ENCODE assay signal across 8 cellular contexts in the genomic region with DNA sequence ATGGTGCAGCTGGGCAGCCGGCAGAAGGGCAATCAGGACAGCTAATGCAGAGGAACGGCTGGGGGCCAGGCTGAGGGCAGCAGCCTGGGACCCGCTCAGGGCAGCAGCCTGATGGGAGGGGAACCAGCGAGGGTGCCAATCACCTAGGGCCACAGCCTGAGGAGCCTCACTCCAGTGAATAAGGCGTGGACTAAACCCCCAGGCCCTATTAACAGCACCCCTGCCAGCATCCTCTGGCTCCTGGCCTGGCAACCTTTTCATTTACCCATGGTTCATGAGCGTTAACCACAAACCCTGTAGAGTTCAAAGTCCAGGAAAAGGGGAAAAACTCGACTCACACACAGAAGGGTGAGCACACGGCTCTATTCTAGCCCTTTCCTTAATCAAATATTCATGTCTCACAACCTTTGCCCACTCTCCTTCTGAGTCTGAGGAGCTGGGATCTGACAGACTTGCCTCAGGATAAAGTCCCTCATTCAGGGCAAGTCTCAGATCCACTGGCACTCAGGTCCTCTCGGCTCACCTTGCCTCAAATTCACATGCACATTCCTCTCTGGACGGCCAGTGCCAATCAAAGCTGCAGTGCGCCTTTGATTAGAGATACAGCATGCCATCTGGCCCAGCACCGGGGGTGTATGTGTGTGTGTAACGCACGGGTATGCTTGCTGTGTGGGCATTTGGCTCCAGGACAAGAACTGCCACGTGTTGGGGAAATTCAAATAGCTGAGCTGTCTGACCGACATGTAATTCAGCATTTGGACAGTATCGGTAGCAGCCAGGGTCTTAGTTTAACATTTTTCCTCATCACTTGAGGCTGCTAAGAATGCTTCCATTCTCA.
DNase-seq lines count a peak whose midpoint lies in the region; ATAC-seq, FAIRE-seq and TF ChIP-seq lines count a peak whose summit lies in the region.

No MANE protein-coding gene starts in this region.

- no peak for TF ChIP-seq CTCF in A549 (IDR thresholded peaks at IDR 0.05)
- no peak for TF ChIP-seq CTCF in chondrocyte (IDR thresholded peaks at IDR 0.05)
- TF ChIP-seq CTCF in lower leg skin (IDR thresholded peaks at IDR 0.05) = no peak

- H3K36me3 ChIP-seq in KOPT-K1 (ENCODE audit: insufficient read depth, low read length) = peaks cover 96% of the 10 kb centered on the region

- DNase-seq in A549 (ENCODE audit: low read depth in 1 of 2, low spot score in 1 of 2) (no peak), chondrocyte (ENCODE audit: low spot score) (no peak), NCI-H748 treated with DMSO at 0.1 percent for 48 hours (lab: John Stamatoyannopoulos, UW) (no peak), lower leg skin (ENCODE audit: low spot score in 2 of 2) (no peak), iPS-NIHi7 (ENCODE audit: extremely low spot score) (no peak)
- DNase-seq in naive thymus-derived CD8-positive, alpha-beta T cell = no peak
- no peak for DNase-seq in stimulated activated naive CD4-positive, alpha-beta T cell (lab: John Stamatoyannopoulos, UW)

- no peak for FAIRE-seq in A549 (lab: Jason Lieb, UNC)

- CTCF ChIA-PET in A549 (lab: Yijun Ruan, JAX) = interaction anchor here (0.6 to 1.9 kb wide), 5 partner anchors 17 to 352 kb away, joined by 3 to 5 read pairs (median 4); no protein-coding TSS in a partner anchor

- peaks cover 15% of the 10 kb centered on the region for H3K4me1 Mint-ChIP-seq in chondrocyte (ENCODE audit: low read depth)
- H3K4me1 Mint-ChIP-seq in naive thymus-derived CD8-positive, alpha-beta T cell = peaks cover 27 to 54% (median 43%) of the 10 kb centered on the region in 4 donors

- H3K27ac ChIP-seq in A549 (peak overlapping the region in 1 of 2 experiments; percentile 62; a peak in 3 of 6 replicates), KOPT-K1 (ENCODE audit: low read depth, low read length, poor library complexity, severe bottlenecking) (peak overlapping the region; percentile 30)

- H3K36me3 Mint-ChIP-seq in chondrocyte (ENCODE audit: low read depth) = peaks cover 31% of the 10 kb centered on the region
- H3K36me3 Mint-ChIP-seq in naive thymus-derived CD8-positive, alpha-beta T cell = peaks cover 28 to 92% (median 39%) of the 10 kb centered on the region in 3 donors

- H3K27me3 Mint-ChIP-seq in chondrocyte (ENCODE audit: low read depth) = no peaks in the 10 kb centered on the region
- H3K27me3 Mint-ChIP-seq in naive thymus-derived CD8-positive, alpha-beta T cell = no peaks in the 10 kb centered on the region

- H3K9me3 Mint-ChIP-seq in chondrocyte (ENCODE audit: low read depth) = no peaks in the 10 kb centered on the region
- no peaks in the 10 kb centered on the region for H3K9me3 Mint-ChIP-seq in naive thymus-derived CD8-positive, alpha-beta T cell

- no peak overlapping the region for H3K4me3 ChIP-seq in A549
- no peak overlapping the region for H3K4me3 ChIP-seq in lower leg skin (ENCODE audit: low read depth, poor library complexity, severe bottlenecking)

- H3K9me3 ChIP-seq in A549 (no peaks in the 10 kb centered on the region), KOPT-K1 (ENCODE audit: insufficient read depth, low read length, poor library complexity, severe bottlenecking) (no peaks in the 10 kb centered on the region)

- peak overlapping the region; percentile 48 for H3K4me2 ChIP-seq in A549

- peaks cover 18% of the 10 kb centered on the region for H3K4me1 ChIP-seq in A549

- H3K27ac Mint-ChIP-seq in chondrocyte (ENCODE audit: unreplicated experiment) = peak overlapping the region; percentile 46
- peak overlapping the region; percentile 15 to 88 (median 64) for H3K27ac Mint-ChIP-seq in naive thymus-derived CD8-positive, alpha-beta T cell

- POLR2A ChIA-PET in A549 (lab: Yijun Ruan, JAX) = no interaction called here
- POLR2A ChIA-PET in naive thymus-derived CD8-positive, alpha-beta T cell (lab: Charles Lee) = interaction anchor here (0.8 to 2.1 kb wide), 4 partner anchors 9 to 334 kb away, joined by 3 to 6 read pairs (median 4); no protein-coding TSS in a partner anchor

- TF ChIP-seq EP300 in A549 (IDR thresholded peaks at IDR 0.05) = no peak

- TF ChIP-seq POLR2A in A549 (IDR thresholded peaks at IDR 0.05; ENCODE audit: low read length) (no peak), lower leg skin (IDR thresholded peaks at IDR 0.05) (no peak)

- 46% methylated on average over 15 of the region's 17 CpGs for WGBS in A549 (ENCODE audit: missing lambda C conversion rate)
- WGBS in lower leg skin, 2 donors = 58 to 72% methylated on average over 17 of the region's 17 CpGs

- no peak overlapping the region for H3K4me3 Mint-ChIP-seq in chondrocyte (ENCODE audit: unreplicated experiment)
- peak overlapping the region in 8 of 10 donors; percentile 7 to 72 (median 31) for H3K4me3 Mint-ChIP-seq in naive thymus-derived CD8-positive, alpha-beta T cell

- peak; percentile 39 to 73; a peak in 5 of 6 replicates for ATAC-seq in A549
- ATAC-seq in naive thymus-derived CD8-positive, alpha-beta T cell = peak; percentile 41 to 67

- TF ChIP-seq RAD21 in A549 (conservative IDR thresholded peaks at IDR 0.05 in 1 of 2, IDR thresholded peaks at IDR 0.05 in 1 of 2) = no peak

- intact Hi-C loops in lower leg skin (cut with DNase I; ENCODE audit: low total_unique reads) = no loop called here

TF ChIP-seq in A549, 52 proteins besides CTCF, POLR2A, EP300 and RAD21:
- no peak for TF ChIP-seq KDM5A (IDR thresholded peaks at IDR 0.05)
- TF ChIP-seq REST (IDR thresholded peaks at IDR 0.05) = peak; percentile 60; the same call in 1 of the 2 replicates
